28 cellular contexts compared by ENCODE assay signal in genomic region chr7:106617860-106618259, GRCh38.
"Had no signal": no experiment of that assay in that cellular context is flagged by ENCODE, and none has a peak within 500 bp of the region (broad histone marks: within the 10 kb centered on the region; RNA-seq: fewer than 3 reads in every experiment).

No MANE protein-coding gene starts in this region.

- ATAC-seq: activated CD4-positive, alpha-beta T cell treated with anti-CD3 and anti-CD28 coated beads for 36 hours; activated CD8-positive, alpha-beta memory T cell treated with anti-CD3 and anti-CD28 coated beads, Interleukin-2, amount 10 ng/mL, durations not matched to agents 7 days and 5 days; activated CD8-positive, alpha-beta T cell treated with anti-CD3 and anti-CD28 coated beads, Interleukin-2, amount 10 ng/mL, durations not matched to agents 7 days and 5 days; activated naive CD4-positive, alpha-beta T cell treated with anti-CD3 and anti-CD28 coated beads, Interleukin-2, amount 50 U/mL, for 72 hours; activated T-cell treated with anti-CD3 and anti-CD28 coated beads, Interleukin-2, amount 50 U/mL, for 72 hours; esophagus mucosa had no signal

- FAIRE-seq: astrocyte, bronchial epithelial cell, frontal cortex had no signal

- H3K36me3 ChIP-seq: brain microvascular endothelial cell had no signal

- H3K27me3 ChIP-seq: brain microvascular endothelial cell, dorsolateral prefrontal cortex had no signal

- H3K27ac Mint-ChIP-seq: activated CD4-positive, alpha-beta memory T cell treated with anti-CD3 and anti-CD28 coated beads for 36 hours; activated CD4-positive, alpha-beta T cell treated with anti-CD3 and anti-CD28 coated beads for 36 hours; activated CD4-positive, alpha-beta T cell treated with anti-CD3 and anti-CD28 coated beads, Interleukin-2, amount 10 ng/mL, durations not matched to agents 24 days and 14 days; activated CD8-positive, alpha-beta memory T cell treated with anti-CD3 and anti-CD28 coated beads, Interleukin-2, amount 10 ng/mL, durations not matched to agents 7 days and 5 days; activated CD8-positive, alpha-beta T cell treated with anti-CD3 and anti-CD28 coated beads, Interleukin-2, amount 10 ng/mL, durations not matched to agents 7 days and 5 days; activated naive CD4-positive, alpha-beta T cell treated with anti-CD3 and anti-CD28 coated beads, Interleukin-2, amount 10 ng/mL, durations not matched to agents 7 days and 5 days; activated naive CD4-positive, alpha-beta T cell treated with anti-CD3 and anti-CD28 coated beads, Interleukin-2, amount 50 U/mL, for 72 hours; activated naive CD8-positive, alpha-beta T cell treated with anti-CD3 and anti-CD28 coated beads, Interleukin-2, amount 10 ng/mL, durations not matched to agents 7 days and 5 days; activated T-cell treated with anti-CD3 and anti-CD28 coated beads, Interleukin-2, amount 50 U/mL, for 24 hours; activated T-cell treated with anti-CD3 and anti-CD28 coated beads, Interleukin-2, amount 50 U/mL, for 72 hours; dendritic cell treated with granulocyte-macrophage colony-stimulating factor and Interleukin-4, amounts not matched to agents 40 ng/mL and 50 ng/mL, for 4 days; endodermal cell had no signal

- H3K4me3 Mint-ChIP-seq: activated CD4-positive, alpha-beta memory T cell treated with anti-CD3 and anti-CD28 coated beads for 36 hours; activated CD4-positive, alpha-beta T cell treated with anti-CD3 and anti-CD28 coated beads for 36 hours; activated CD4-positive, alpha-beta T cell treated with anti-CD3 and anti-CD28 coated beads, Interleukin-2, amount 10 ng/mL, durations not matched to agents 24 days and 14 days; activated CD8-positive, alpha-beta memory T cell treated with anti-CD3 and anti-CD28 coated beads, Interleukin-2, amount 10 ng/mL, durations not matched to agents 7 days and 5 days; activated CD8-positive, alpha-beta T cell treated with anti-CD3 and anti-CD28 coated beads, Interleukin-2, amount 10 ng/mL, durations not matched to agents 7 days and 5 days; activated naive CD4-positive, alpha-beta T cell treated with anti-CD3 and anti-CD28 coated beads, Interleukin-2, amount 10 ng/mL, durations not matched to agents 7 days and 5 days; activated naive CD8-positive, alpha-beta T cell treated with anti-CD3 and anti-CD28 coated beads, Interleukin-2, amount 10 ng/mL, durations not matched to agents 7 days and 5 days; activated T-cell treated with anti-CD3 and anti-CD28 coated beads, Interleukin-2, amount 50 U/mL, for 24 hours; activated T-cell treated with anti-CD3 and anti-CD28 coated beads, Interleukin-2, amount 50 U/mL, for 72 hours; central memory CD8-positive, alpha-beta T cell; dendritic cell treated with granulocyte-macrophage colony-stimulating factor and Interleukin-4, amounts not matched to agents 40 ng/mL and 50 ng/mL, for 4 days; endodermal cell had no signal

- H3K27ac ChIP-seq: brain microvascular endothelial cell, coronary artery, dorsolateral prefrontal cortex had no signal

- H3K9me3 Mint-ChIP-seq: activated naive CD4-positive, alpha-beta T cell treated with anti-CD3 and anti-CD28 coated beads, Interleukin-2, amount 10 ng/mL, durations not matched to agents 7 days and 5 days had no signal

- H3K4me1 Mint-ChIP-seq: activated CD4-positive, alpha-beta T cell treated with anti-CD3 and anti-CD28 coated beads for 36 hours; activated CD4-positive, alpha-beta T cell treated with anti-CD3 and anti-CD28 coated beads, Interleukin-2, amount 10 ng/mL, durations not matched to agents 24 days and 14 days; activated CD8-positive, alpha-beta memory T cell treated with anti-CD3 and anti-CD28 coated beads, Interleukin-2, amount 10 ng/mL, durations not matched to agents 7 days and 5 days; activated naive CD4-positive, alpha-beta T cell treated with anti-CD3 and anti-CD28 coated beads, Interleukin-2, amount 10 ng/mL, durations not matched to agents 7 days and 5 days; activated naive CD8-positive, alpha-beta T cell treated with anti-CD3 and anti-CD28 coated beads, Interleukin-2, amount 10 ng/mL, durations not matched to agents 7 days and 5 days; central memory CD8-positive, alpha-beta T cell; endodermal cell had no signal

- H3K27me3 Mint-ChIP-seq: activated T-cell treated with anti-CD3 and anti-CD28 coated beads, Interleukin-2, amount 50 U/mL, for 24 hours; dendritic cell treated with granulocyte-macrophage colony-stimulating factor and Interleukin-4, amounts not matched to agents 40 ng/mL and 50 ng/mL, for 4 days had no signal

- H3K4me3 ChIP-seq: coronary artery, dorsolateral prefrontal cortex had no signal

- DNase-seq: activated CD4-positive, alpha-beta memory T cell treated with anti-CD3 and anti-CD28 coated beads for 36 hours; activated CD4-positive, alpha-beta T cell treated with anti-CD3 and anti-CD28 coated beads for 36 hours; activated CD4-positive, alpha-beta T cell treated with anti-CD3 and anti-CD28 coated beads, Interleukin-2, amount 10 ng/mL, durations not matched to agents 24 days and 14 days; activated CD4-positive, CD25-positive, alpha-beta regulatory T cell; activated CD4-positive, CD25-positive, alpha-beta regulatory T cell treated with anti-CD3 and anti-CD28 coated beads, Interleukin-2, amount 50 U/mL, for 72 hours; activated CD8-positive, alpha-beta memory T cell treated with anti-CD3 and anti-CD28 coated beads, Interleukin-2, amount 10 ng/mL, durations not matched to agents 7 days and 5 days; activated CD8-positive, alpha-beta memory T cell treated with anti-CD3 and anti-CD28 coated beads, Interleukin-2, amount 50 U/mL, for 4 hours; activated CD8-positive, alpha-beta T cell treated with anti-CD3 and anti-CD28 coated beads, Interleukin-2, amount 10 ng/mL, durations not matched to agents 7 days and 5 days; activated gamma-delta T cell; activated naive CD4-positive, alpha-beta T cell; activated naive CD4-positive, alpha-beta T cell treated with anti-CD3 and anti-CD28 coated beads, Interleukin-2, amount 10 ng/mL, durations not matched to agents 7 days and 5 days; activated naive CD8-positive, alpha-beta T cell treated with anti-CD3 and anti-CD28 coated beads, Interleukin-2, amount 10 ng/mL, durations not matched to agents 7 days and 5 days; activated T-cell treated with anti-CD3 and anti-CD28 coated beads, Interleukin-2, amount 50 U/mL, for 24 hours; activated T-cell treated with anti-CD3 and anti-CD28 coated beads, Interleukin-2, amount 50 U/mL, for 72 hours; anterior cingulate cortex; dorsolateral prefrontal cortex; effector memory CD4-positive, alpha-beta T cell; endodermal cell; T-helper 2 cell had no signal

- H3K36me3 Mint-ChIP-seq: activated naive CD4-positive, alpha-beta T cell treated with anti-CD3 and anti-CD28 coated beads, Interleukin-2, amount 10 ng/mL, durations not matched to agents 7 days and 5 days had no signal
